ENCODE assay signal across 39 cellular contexts in the genomic region with DNA sequence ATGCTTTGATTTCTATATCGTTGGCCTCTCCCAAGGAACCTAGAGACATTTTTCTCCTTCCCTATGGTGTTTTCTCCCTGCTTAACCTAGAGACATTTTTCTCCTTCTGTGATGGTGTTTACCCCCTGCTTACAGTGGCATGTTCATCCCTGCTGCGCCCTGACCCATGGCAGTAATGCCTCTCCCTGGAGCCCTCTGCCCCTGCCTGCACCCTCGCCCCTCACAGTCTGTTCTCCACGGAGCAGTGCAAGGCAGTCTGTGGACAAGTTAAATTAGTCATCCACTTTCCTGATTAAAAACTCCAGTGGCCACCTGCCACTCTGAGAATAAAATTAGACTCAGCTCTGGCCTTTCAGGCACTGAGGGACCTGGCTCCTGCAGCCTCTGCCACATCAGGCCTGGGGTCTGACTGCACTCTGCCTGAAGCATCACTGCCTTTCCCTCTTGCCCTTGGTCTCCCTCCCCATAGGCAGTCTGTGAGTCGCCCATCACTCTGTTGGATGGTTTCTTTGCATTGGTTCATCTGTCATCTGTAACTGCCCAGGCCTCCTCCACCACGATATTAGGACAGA. TPM values are rescaled to one million over a fixed set of nuclear protein-coding genes. Genes with fewer than 3 reads are reported as not detected.
"Had no signal": no experiment of that assay in that cellular context is flagged by ENCODE, and none has a peak within 500 bp of the region (broad histone marks: within the 10 kb centered on the region; RNA-seq: fewer than 3 reads in every experiment).

No MANE protein-coding gene starts in this region.

- H3K9me3 Mint-ChIP-seq: activated CD4-positive, alpha-beta memory T cell treated with anti-CD3 and anti-CD28 coated beads for 36 hours; activated CD4-positive, alpha-beta T cell treated with anti-CD3 and anti-CD28 coated beads, Interleukin-2, amount 10 ng/mL, durations not matched to agents 24 days and 14 days; activated naive CD4-positive, alpha-beta T cell treated with anti-CD3 and anti-CD28 coated beads, Interleukin-2, amount 50 U/mL, for 24 hours; activated naive CD8-positive, alpha-beta T cell treated with anti-CD3 and anti-CD28 coated beads, Interleukin-2, amount 50 U/mL, for 24 hours; activated T-cell treated with anti-CD3 and anti-CD28 coated beads, Interleukin-2, amount 50 U/mL, for 24 hours; activated T-helper 2 cell treated with anti-CD3 and anti-CD28 coated beads, Interferon-gamma antibody, Interleukin-2, Interleukin-4, amounts not matched to agents 10 μg/mL and 5 μg/mL and 100 μg/mL, durations not matched to agents 14 hours and 24 hours and 36 hours; nephron; stimulated activated memory B cell treated with anti-CD40 and anti-IgM and Interleukin-4, amounts not matched to agents 10 μg/mL and 1 μg/mL and 100 μg/mL, for 72 hours; stimulated activated naive CD8-positive, alpha-beta T cell treated with anti-CD3 and anti-CD28 coated beads, Interleukin-15, amount 100 ng/mL, for 72 hours had no signal

- DNase-seq: activated CD4-positive, alpha-beta memory T cell treated with anti-CD3 and anti-CD28 coated beads for 36 hours; activated CD4-positive, alpha-beta T cell treated with anti-CD3 and anti-CD28 coated beads, Interleukin-2, amount 10 ng/mL, durations not matched to agents 24 days and 14 days; activated CD4-positive, CD25-positive, alpha-beta regulatory T cell treated with anti-CD3 and anti-CD28 coated beads, Interleukin-2, amount 50 U/mL, for 72 hours; activated CD8-positive, alpha-beta memory T cell treated with anti-CD3 and anti-CD28 coated beads, Interleukin-2, amount 50 U/mL, for 48 hours; activated naive CD8-positive, alpha-beta T cell treated with anti-CD3 and anti-CD28 coated beads, Interleukin-2, amount 50 U/mL, for 24 hours; activated T-cell treated with anti-CD3 and anti-CD28 coated beads, Interleukin-2, amount 50 U/mL, for 24 hours; dorsolateral prefrontal cortex; effector memory CD4-positive, alpha-beta T cell; foreskin fibroblast; heart right ventricle; kidney glomerular epithelial cell; left lung; lower lobe of right lung; mesenchymal stem cell; mucosa of descending colon; pancreas; retina; sigmoid colon; stimulated activated CD4-positive, alpha-beta T cell treated with anti-CD3 and anti-CD28 coated beads, Interleukin-1b, Interleukin-23, amount 100 ng/mL, for 48 hours; stimulated activated CD4-positive, alpha-beta T cell treated with anti-CD3 and anti-CD28 coated beads, Interleukin-4, amount 100 ng/mL, for 4 hours; stimulated activated CD8-positive, alpha-beta memory T cell treated with anti-CD3 and anti-CD28 coated beads, Interleukin-4, amount 100 ng/mL, for 48 hours; stimulated activated naive CD8-positive, alpha-beta T cell treated with anti-CD3 and anti-CD28 coated beads, Interleukin-15, amount 100 ng/mL, for 72 hours; substantia nigra; T-helper 17 cell; T1000; thyroid gland had no signal

- H3K27ac ChIP-seq: cardiac muscle cell, coronary artery, dorsolateral prefrontal cortex, heart right ventricle, left lung, lower lobe of right lung, neutrophil, pancreas, prostate gland, sigmoid colon, thyroid gland had no signal

- H3K36me3 ChIP-seq: cardiac muscle cell, left lung, lower lobe of right lung, neutrophil, pancreas, prostate gland, sigmoid colon, thyroid gland had no signal

- H3K27me3 ChIP-seq: cardiac muscle cell, dorsolateral prefrontal cortex, heart right ventricle, left lung, neutrophil, pancreas, sigmoid colon, thyroid gland had no signal

- H3K4me3 ChIP-seq: cardiac muscle cell, coronary artery, dorsolateral prefrontal cortex, heart right ventricle, left lung, lower lobe of right lung, mucosa of descending colon, pancreas, prostate gland, sigmoid colon, smooth muscle cell, thyroid gland had no signal

- ATAC-seq: activated naive CD8-positive, alpha-beta T cell treated with anti-CD3 and anti-CD28 coated beads, Interleukin-2, amount 50 U/mL, for 24 hours; left lung; lower lobe of right lung; mucosa of descending colon; stimulated activated memory B cell treated with anti-CD40 and anti-IgM and Interleukin-4, amounts not matched to agents 10 μg/mL and 1 μg/mL and 100 μg/mL, for 72 hours; stimulated activated naive CD8-positive, alpha-beta T cell treated with anti-CD3 and anti-CD28 coated beads, Interleukin-15, amount 100 ng/mL, for 72 hours; T-helper 17 cell had no signal

- H3K36me3 Mint-ChIP-seq: activated CD4-positive, alpha-beta memory T cell treated with anti-CD3 and anti-CD28 coated beads for 36 hours; activated naive CD4-positive, alpha-beta T cell treated with anti-CD3 and anti-CD28 coated beads, Interleukin-2, amount 50 U/mL, for 24 hours; stimulated activated memory B cell treated with anti-CD40 and anti-IgM and Interleukin-4, amounts not matched to agents 10 μg/mL and 1 μg/mL and 100 μg/mL, for 72 hours had no signal

- H3K27ac Mint-ChIP-seq: activated CD4-positive, alpha-beta memory T cell treated with anti-CD3 and anti-CD28 coated beads for 36 hours; activated CD4-positive, alpha-beta T cell treated with anti-CD3 and anti-CD28 coated beads, Interleukin-2, amount 10 ng/mL, durations not matched to agents 24 days and 14 days; activated naive CD4-positive, alpha-beta T cell treated with anti-CD3 and anti-CD28 coated beads, Interleukin-2, amount 50 U/mL, for 24 hours; activated naive CD8-positive, alpha-beta T cell treated with anti-CD3 and anti-CD28 coated beads, Interleukin-2, amount 50 U/mL, for 24 hours; activated T-cell treated with anti-CD3 and anti-CD28 coated beads, Interleukin-2, amount 50 U/mL, for 24 hours; activated T-helper 2 cell treated with anti-CD3 and anti-CD28 coated beads, Interferon-gamma antibody, Interleukin-2, Interleukin-4, amounts not matched to agents 10 μg/mL and 5 μg/mL and 100 μg/mL, durations not matched to agents 14 hours and 24 hours and 36 hours; nephron; stimulated activated memory B cell treated with anti-CD40 and anti-IgM and Interleukin-4, amounts not matched to agents 10 μg/mL and 1 μg/mL and 100 μg/mL, for 72 hours; T-helper 17 cell had no signal

- H3K4me2 ChIP-seq: smooth muscle cell had no signal

- H3K9me3 ChIP-seq: heart right ventricle, left lung, lower lobe of right lung, mucosa of descending colon, neutrophil, pancreas, prostate gland, sigmoid colon, thyroid gland had no signal

- H3K27me3 Mint-ChIP-seq: activated naive CD4-positive, alpha-beta T cell treated with anti-CD3 and anti-CD28 coated beads, Interleukin-2, amount 50 U/mL, for 24 hours; activated naive CD8-positive, alpha-beta T cell treated with anti-CD3 and anti-CD28 coated beads, Interleukin-2, amount 50 U/mL, for 24 hours; stimulated activated naive CD8-positive, alpha-beta T cell treated with anti-CD3 and anti-CD28 coated beads, Interleukin-15, amount 100 ng/mL, for 72 hours had no signal

- H3K4me3 Mint-ChIP-seq: activated CD4-positive, alpha-beta memory T cell treated with anti-CD3 and anti-CD28 coated beads for 36 hours; activated CD4-positive, alpha-beta T cell treated with anti-CD3 and anti-CD28 coated beads, Interleukin-2, amount 10 ng/mL, durations not matched to agents 24 days and 14 days; activated naive CD4-positive, alpha-beta T cell treated with anti-CD3 and anti-CD28 coated beads, Interleukin-2, amount 50 U/mL, for 24 hours; activated naive CD8-positive, alpha-beta T cell treated with anti-CD3 and anti-CD28 coated beads, Interleukin-2, amount 50 U/mL, for 24 hours; activated T-cell treated with anti-CD3 and anti-CD28 coated beads, Interleukin-2, amount 50 U/mL, for 24 hours; nephron; stimulated activated memory B cell treated with anti-CD40 and anti-IgM and Interleukin-4, amounts not matched to agents 10 μg/mL and 1 μg/mL and 100 μg/mL, for 72 hours; stimulated activated naive CD8-positive, alpha-beta T cell treated with anti-CD3 and anti-CD28 coated beads, Interleukin-15, amount 100 ng/mL, for 72 hours; T-helper 17 cell had no signal

- H3K4me1 ChIP-seq: left lung, lower lobe of right lung, prostate gland, sigmoid colon, thyroid gland had no signal

- H3K4me1 Mint-ChIP-seq: activated naive CD4-positive, alpha-beta T cell treated with anti-CD3 and anti-CD28 coated beads, Interleukin-2, amount 50 U/mL, for 24 hours; activated naive CD8-positive, alpha-beta T cell treated with anti-CD3 and anti-CD28 coated beads, Interleukin-2, amount 50 U/mL, for 24 hours had no signal

RNA-seq across cellular contexts. Expression of a gene that starts 57.4 kb away (rescaled TPM):
- total RNA-seq: activated CD4-positive, alpha-beta memory T cell treated with anti-CD3 and anti-CD28 coated beads for 36 hours; activated CD4-positive, alpha-beta T cell treated with anti-CD3 and anti-CD28 coated beads, Interleukin-2, amount 10 ng/mL, durations not matched to agents 24 days and 14 days; activated T-helper 2 cell treated with anti-CD3 and anti-CD28 coated beads, Interferon-gamma antibody, Interleukin-2, Interleukin-4, amounts not matched to agents 10 μg/mL and 5 μg/mL and 100 μg/mL, durations not matched to agents 14 hours and 24 hours and 36 hours; cardiac muscle cell; cerebellum; endothelial cell of umbilical vein; heart right ventricle; left lung; lower lobe of right lung; mucosa of descending colon; pancreas; prostate gland; sigmoid colon; smooth muscle cell; T-helper 17 cell; thyroid gland; urinary bladder had no signal
- polyA plus RNA-seq: cardiac muscle cell, endothelial cell of umbilical vein, esophagus, heart right ventricle, pancreas, sigmoid colon, smooth muscle cell, urinary bladder had no signal
